Comparison of ENCODE assay signal across 1 cellular context in the genomic region with DNA sequence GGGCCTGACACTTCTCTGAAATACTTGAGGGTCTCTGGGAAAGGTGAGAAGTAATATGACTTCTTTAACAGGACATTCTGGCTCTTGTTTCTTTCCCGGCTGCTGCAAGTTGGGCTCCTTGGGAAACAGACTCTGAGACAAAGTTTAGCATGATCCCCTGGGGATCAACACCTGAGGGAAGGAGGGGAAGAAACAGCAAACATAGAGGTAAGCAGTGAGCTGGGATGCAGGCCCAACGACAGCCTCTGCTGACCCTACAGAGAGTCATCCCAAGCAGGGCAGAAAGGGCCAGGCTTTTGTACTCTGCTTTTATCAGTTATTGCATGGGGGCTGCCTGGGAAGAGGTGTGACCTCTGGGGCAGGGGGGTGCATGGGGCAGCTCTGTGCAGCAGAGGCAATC.
TF ChIP-seq lines count a peak whose summit lies in the region.

No MANE protein-coding gene starts in this region.

TF ChIP-seq in GM23338, 12 proteins besides CTCF, POLR2A, EP300 and RAD21:
- TF ChIP-seq, protein P1, sequence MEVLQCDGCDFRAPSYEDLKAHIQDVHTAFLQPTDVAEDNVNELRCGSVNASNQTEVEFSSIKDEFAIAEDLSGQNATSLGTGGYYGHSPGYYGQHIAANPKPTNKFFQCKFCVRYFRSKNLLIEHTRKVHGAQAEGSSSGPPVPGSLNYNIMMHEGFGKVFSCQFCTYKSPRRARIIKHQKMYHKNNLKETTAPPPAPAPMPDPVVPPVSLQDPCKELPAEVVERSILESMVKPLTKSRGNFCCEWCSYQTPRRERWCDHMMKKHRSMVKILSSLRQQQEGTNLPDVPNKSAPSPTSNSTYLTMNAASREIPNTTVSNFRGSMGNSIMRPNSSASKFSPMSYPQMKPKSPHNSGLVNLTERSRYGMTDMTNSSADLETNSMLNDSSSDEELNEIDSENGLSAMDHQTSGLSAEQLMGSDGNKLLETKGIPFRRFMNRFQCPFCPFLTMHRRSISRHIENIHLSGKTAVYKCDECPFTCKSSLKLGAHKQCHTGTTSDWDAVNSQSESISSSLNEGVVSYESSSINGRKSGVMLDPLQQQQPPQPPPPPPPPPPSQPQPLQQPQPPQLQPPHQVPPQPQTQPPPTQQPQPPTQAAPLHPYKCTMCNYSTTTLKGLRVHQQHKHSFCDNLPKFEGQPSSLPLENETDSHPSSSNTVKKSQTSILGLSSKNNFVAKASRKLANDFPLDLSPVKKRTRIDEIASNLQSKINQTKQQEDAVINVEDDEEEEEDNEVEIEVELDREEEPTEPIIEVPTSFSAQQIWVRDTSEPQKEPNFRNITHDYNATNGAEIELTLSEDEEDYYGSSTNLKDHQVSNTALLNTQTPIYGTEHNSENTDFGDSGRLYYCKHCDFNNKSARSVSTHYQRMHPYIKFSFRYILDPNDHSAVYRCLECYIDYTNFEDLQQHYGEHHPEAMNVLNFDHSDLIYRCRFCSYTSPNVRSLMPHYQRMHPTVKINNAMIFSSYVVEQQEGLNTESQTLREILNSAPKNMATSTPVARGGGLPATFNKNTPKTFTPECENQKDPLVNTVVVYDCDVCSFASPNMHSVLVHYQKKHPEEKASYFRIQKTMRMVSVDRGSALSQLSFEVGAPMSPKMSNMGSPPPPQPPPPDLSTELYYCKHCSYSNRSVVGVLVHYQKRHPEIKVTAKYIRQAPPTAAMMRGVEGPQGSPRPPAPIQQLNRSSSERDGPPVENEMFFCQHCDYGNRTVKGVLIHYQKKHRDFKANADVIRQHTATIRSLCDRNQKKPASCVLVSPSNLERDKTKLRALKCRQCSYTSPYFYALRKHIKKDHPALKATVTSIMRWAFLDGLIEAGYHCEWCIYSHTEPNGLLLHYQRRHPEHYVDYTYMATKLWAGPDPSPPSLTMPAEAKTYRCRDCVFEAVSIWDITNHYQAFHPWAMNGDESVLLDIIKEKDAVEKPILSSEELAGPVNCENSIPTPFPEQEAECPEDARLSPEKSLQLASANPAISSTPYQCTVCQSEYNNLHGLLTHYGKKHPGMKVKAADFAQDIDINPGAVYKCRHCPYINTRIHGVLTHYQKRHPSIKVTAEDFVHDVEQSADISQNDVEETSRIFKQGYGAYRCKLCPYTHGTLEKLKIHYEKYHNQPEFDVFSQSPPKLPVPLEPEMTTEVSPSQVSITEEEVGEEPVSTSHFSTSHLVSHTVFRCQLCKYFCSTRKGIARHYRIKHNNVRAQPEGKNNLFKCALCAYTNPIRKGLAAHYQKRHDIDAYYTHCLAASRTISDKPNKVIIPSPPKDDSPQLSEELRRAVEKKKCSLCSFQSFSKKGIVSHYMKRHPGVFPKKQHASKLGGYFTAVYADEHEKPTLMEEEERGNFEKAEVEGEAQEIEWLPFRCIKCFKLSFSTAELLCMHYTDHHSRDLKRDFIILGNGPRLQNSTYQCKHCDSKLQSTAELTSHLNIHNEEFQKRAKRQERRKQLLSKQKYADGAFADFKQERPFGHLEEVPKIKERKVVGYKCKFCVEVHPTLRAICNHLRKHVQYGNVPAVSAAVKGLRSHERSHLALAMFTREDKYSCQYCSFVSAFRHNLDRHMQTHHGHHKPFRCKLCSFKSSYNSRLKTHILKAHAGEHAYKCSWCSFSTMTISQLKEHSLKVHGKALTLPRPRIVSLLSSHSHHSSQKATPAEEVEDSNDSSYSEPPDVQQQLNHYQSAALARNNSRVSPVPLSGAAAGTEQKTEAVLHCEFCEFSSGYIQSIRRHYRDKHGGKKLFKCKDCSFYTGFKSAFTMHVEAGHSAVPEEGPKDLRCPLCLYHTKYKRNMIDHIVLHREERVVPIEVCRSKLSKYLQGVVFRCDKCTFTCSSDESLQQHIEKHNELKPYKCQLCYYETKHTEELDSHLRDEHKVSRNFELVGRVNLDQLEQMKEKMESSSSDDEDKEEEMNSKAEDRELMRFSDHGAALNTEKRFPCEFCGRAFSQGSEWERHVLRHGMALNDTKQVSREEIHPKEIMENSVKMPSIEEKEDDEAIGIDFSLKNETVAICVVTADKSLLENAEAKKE (CRISPR knock-in tag; IDR thresholded peaks at IDR 0.05) = no peak
- TF ChIP-seq JUNB (IDR thresholded peaks at IDR 0.05; ENCODE audit: unreplicated experiment) (no peak), POLR2AphosphoS5 (IDR thresholded peaks at IDR 0.05; ENCODE audit: low read depth) (no peak), ZNF114 (CRISPR knock-in tag; IDR thresholded peaks at IDR 0.05) (no peak), EZH2phosphoT487 (IDR thresholded peaks at IDR 0.05; ENCODE audit: unreplicated experiment) (no peak), STAT1 (IDR thresholded peaks at IDR 0.05; ENCODE audit: unreplicated experiment) (no peak), CREB1 (CRISPR knock-in tag; IDR thresholded peaks at IDR 0.05; ENCODE audit: low read depth) (no peak), EZH2 (IDR thresholded peaks at IDR 0.05; ENCODE audit: low read depth, unreplicated experiment) (no peak)
- TF ChIP-seq, protein P2, sequence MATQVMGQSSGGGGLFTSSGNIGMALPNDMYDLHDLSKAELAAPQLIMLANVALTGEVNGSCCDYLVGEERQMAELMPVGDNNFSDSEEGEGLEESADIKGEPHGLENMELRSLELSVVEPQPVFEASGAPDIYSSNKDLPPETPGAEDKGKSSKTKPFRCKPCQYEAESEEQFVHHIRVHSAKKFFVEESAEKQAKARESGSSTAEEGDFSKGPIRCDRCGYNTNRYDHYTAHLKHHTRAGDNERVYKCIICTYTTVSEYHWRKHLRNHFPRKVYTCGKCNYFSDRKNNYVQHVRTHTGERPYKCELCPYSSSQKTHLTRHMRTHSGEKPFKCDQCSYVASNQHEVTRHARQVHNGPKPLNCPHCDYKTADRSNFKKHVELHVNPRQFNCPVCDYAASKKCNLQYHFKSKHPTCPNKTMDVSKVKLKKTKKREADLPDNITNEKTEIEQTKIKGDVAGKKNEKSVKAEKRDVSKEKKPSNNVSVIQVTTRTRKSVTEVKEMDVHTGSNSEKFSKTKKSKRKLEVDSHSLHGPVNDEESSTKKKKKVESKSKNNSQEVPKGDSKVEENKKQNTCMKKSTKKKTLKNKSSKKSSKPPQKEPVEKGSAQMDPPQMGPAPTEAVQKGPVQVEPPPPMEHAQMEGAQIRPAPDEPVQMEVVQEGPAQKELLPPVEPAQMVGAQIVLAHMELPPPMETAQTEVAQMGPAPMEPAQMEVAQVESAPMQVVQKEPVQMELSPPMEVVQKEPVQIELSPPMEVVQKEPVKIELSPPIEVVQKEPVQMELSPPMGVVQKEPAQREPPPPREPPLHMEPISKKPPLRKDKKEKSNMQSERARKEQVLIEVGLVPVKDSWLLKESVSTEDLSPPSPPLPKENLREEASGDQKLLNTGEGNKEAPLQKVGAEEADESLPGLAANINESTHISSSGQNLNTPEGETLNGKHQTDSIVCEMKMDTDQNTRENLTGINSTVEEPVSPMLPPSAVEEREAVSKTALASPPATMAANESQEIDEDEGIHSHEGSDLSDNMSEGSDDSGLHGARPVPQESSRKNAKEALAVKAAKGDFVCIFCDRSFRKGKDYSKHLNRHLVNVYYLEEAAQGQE (IDR thresholded peaks at IDR 0.05; ENCODE audit: unreplicated experiment) = no peak
- TF ChIP-seq, protein P3, sequence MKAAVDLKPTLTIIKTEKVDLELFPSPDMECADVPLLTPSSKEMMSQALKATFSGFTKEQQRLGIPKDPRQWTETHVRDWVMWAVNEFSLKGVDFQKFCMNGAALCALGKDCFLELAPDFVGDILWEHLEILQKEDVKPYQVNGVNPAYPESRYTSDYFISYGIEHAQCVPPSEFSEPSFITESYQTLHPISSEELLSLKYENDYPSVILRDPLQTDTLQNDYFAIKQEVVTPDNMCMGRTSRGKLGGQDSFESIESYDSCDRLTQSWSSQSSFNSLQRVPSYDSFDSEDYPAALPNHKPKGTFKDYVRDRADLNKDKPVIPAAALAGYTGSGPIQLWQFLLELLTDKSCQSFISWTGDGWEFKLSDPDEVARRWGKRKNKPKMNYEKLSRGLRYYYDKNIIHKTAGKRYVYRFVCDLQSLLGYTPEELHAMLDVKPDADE (IDR thresholded peaks at IDR 0.05) = no peak
